ENCODE assay signal across 33 cellular contexts in the genomic region with DNA sequence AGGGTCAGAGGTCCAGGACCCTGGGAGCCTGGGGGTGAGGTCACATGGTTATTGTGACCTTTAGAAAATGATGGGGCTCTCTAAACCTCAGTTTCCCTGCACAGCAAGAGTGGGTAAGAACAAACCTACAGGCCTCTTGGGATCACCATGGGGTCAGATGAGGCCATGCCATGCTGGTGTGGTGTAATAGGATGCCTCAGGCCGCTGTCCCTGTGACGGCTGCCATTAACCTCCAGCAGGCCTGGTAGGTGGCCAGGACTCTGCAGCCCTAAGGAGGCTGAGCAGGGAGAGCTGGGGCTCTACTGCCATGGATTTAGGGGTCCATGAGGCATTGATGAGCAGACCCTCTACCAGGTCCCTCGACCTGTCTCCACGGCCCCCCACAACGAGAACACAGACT.
"Had no signal": no experiment of that assay in that cellular context is flagged by ENCODE, and none has a peak within 500 bp of the region (broad histone marks: within the 10 kb centered on the region; RNA-seq: fewer than 3 reads in every experiment).

No MANE protein-coding gene starts in this region.

- H3K9me3 ChIP-seq: adrenal gland, body of pancreas, esophagus muscularis mucosa, gastroesophageal sphincter had no signal

- H3K9me3 Mint-ChIP-seq: activated B cell treated with CpG ODN at 0.5 μM for 24 hours; activated CD8-positive, alpha-beta T cell treated with anti-CD3 and anti-CD28 coated beads for 36 hours; activated naive CD4-positive, alpha-beta T cell treated with anti-CD3 and anti-CD28 coated beads for 36 hours; activated naive CD4-positive, alpha-beta T cell treated with anti-CD3 and anti-CD28 coated beads, Interleukin-2, amount 50 U/mL, for 24 hours; activated naive CD8-positive, alpha-beta T cell treated with anti-CD3 and anti-CD28 coated beads for 36 hours; activated naive CD8-positive, alpha-beta T cell treated with anti-CD3 and anti-CD28 coated beads, Interleukin-2, amount 50 U/mL, for 24 hours; activated T-cell treated with anti-CD3 and anti-CD28 coated beads, Interleukin-2, amount 50 U/mL, for 4 hours; activated T-helper 2 cell treated with anti-CD3 and anti-CD28 coated beads, Interferon-gamma antibody, Interleukin-2, Interleukin-4, amounts not matched to agents 10 μg/mL and 5 μg/mL and 100 μg/mL, durations not matched to agents 14 hours and 24 hours and 36 hours; effector memory CD8-positive, alpha-beta T cell; T-helper 2 cell treated with Interferon-gamma antibody and Interleukin-4, amounts not matched to agents 5 μg/mL and 100 μg/mL, for 36 hours had no signal

- DNase-seq: activated B cell treated with CpG ODN at 0.5 μM for 24 hours; activated CD4-positive, alpha-beta T cell treated with anti-CD3 and anti-CD28 coated beads for 48 hours; activated CD4-positive, alpha-beta T cell treated with anti-CD3 and anti-CD28 coated beads, Interleukin-2, amount 50 U/mL, for 1 hour; activated CD4-positive, alpha-beta T cell treated with anti-CD3 and anti-CD28 coated beads, Interleukin-2, amount 50 U/mL, for 48 hours; activated CD8-positive, alpha-beta memory T cell treated with anti-CD3 and anti-CD28 coated beads for 24 hours; activated CD8-positive, alpha-beta T cell treated with anti-CD3 and anti-CD28 coated beads for 36 hours; activated effector memory CD4-positive, alpha-beta T cell treated with anti-CD3 and anti-CD28 coated beads, Interleukin-2, amount 50 U/mL, for 16 hours; activated naive CD4-positive, alpha-beta T cell treated with anti-CD3 and anti-CD28 coated beads for 36 hours; activated naive CD8-positive, alpha-beta T cell treated with anti-CD3 and anti-CD28 coated beads for 36 hours; activated naive CD8-positive, alpha-beta T cell treated with anti-CD3 and anti-CD28 coated beads, Interleukin-2, amount 50 U/mL, for 24 hours; activated T-cell treated with anti-CD3 and anti-CD28 coated beads, Interleukin-2, amount 50 U/mL, for 4 hours; adrenal gland; amygdala; aorta; body of pancreas; caudate nucleus; cortex of kidney; dermis blood vessel endothelial cell; effector CD4-positive, alpha-beta T cell; effector memory CD8-positive, alpha-beta T cell; erythroblast; foreskin keratinocyte; T-helper 1 cell; T-helper 17 cell; T1000; WERI-Rb-1 had no signal

- H3K4me3 ChIP-seq: adrenal gland, body of pancreas, esophagus muscularis mucosa, gastroesophageal sphincter had no signal

- H3K27ac Mint-ChIP-seq: activated B cell treated with CpG ODN at 0.5 μM for 24 hours; activated CD8-positive, alpha-beta T cell treated with anti-CD3 and anti-CD28 coated beads for 36 hours; activated naive CD4-positive, alpha-beta T cell treated with anti-CD3 and anti-CD28 coated beads for 36 hours; activated naive CD4-positive, alpha-beta T cell treated with anti-CD3 and anti-CD28 coated beads, Interleukin-2, amount 50 U/mL, for 24 hours; activated naive CD8-positive, alpha-beta T cell treated with anti-CD3 and anti-CD28 coated beads for 36 hours; activated naive CD8-positive, alpha-beta T cell treated with anti-CD3 and anti-CD28 coated beads, Interleukin-2, amount 50 U/mL, for 24 hours; activated T-helper 2 cell treated with anti-CD3 and anti-CD28 coated beads, Interferon-gamma antibody, Interleukin-2, Interleukin-4, amounts not matched to agents 10 μg/mL and 5 μg/mL and 100 μg/mL, durations not matched to agents 14 hours and 24 hours and 36 hours; effector memory CD8-positive, alpha-beta T cell; T-helper 17 cell; T-helper 2 cell treated with Interferon-gamma antibody and Interleukin-4, amounts not matched to agents 5 μg/mL and 100 μg/mL, for 36 hours had no signal

- H3K4me1 Mint-ChIP-seq: activated B cell treated with CpG ODN at 0.5 μM for 24 hours; activated naive CD8-positive, alpha-beta T cell treated with anti-CD3 and anti-CD28 coated beads for 36 hours; activated naive CD8-positive, alpha-beta T cell treated with anti-CD3 and anti-CD28 coated beads, Interleukin-2, amount 50 U/mL, for 24 hours had no signal

- ATAC-seq: activated CD4-positive, CD25-positive, alpha-beta regulatory T cell treated with anti-CD3 and anti-CD28 coated beads, Interleukin-2, amount 50 U/mL, for 24 hours; activated CD8-positive, alpha-beta T cell treated with anti-CD3 and anti-CD28 coated beads for 36 hours; activated naive CD8-positive, alpha-beta T cell treated with anti-CD3 and anti-CD28 coated beads, Interleukin-2, amount 50 U/mL, for 24 hours; activated T-cell treated with anti-CD3 and anti-CD28 coated beads, Interleukin-2, amount 50 U/mL, for 4 hours; body of pancreas; effector memory CD8-positive, alpha-beta T cell; foreskin keratinocyte; gastroesophageal sphincter; T-helper 17 cell had no signal

- H3K4me3 Mint-ChIP-seq: activated B cell treated with CpG ODN at 0.5 μM for 24 hours; activated CD8-positive, alpha-beta T cell treated with anti-CD3 and anti-CD28 coated beads for 36 hours; activated naive CD4-positive, alpha-beta T cell treated with anti-CD3 and anti-CD28 coated beads for 36 hours; activated naive CD4-positive, alpha-beta T cell treated with anti-CD3 and anti-CD28 coated beads, Interleukin-2, amount 50 U/mL, for 24 hours; activated naive CD8-positive, alpha-beta T cell treated with anti-CD3 and anti-CD28 coated beads for 36 hours; activated naive CD8-positive, alpha-beta T cell treated with anti-CD3 and anti-CD28 coated beads, Interleukin-2, amount 50 U/mL, for 24 hours; activated T-cell treated with anti-CD3 and anti-CD28 coated beads, Interleukin-2, amount 50 U/mL, for 4 hours; effector memory CD8-positive, alpha-beta T cell; T-helper 17 cell; T-helper 2 cell treated with Interferon-gamma antibody and Interleukin-4, amounts not matched to agents 5 μg/mL and 100 μg/mL, for 36 hours had no signal

- H3K27me3 ChIP-seq: body of pancreas had no signal

- H3K27ac ChIP-seq: adrenal gland, body of pancreas, esophagus muscularis mucosa, foreskin keratinocyte, gastroesophageal sphincter, WERI-Rb-1 had no signal

- H3K36me3 Mint-ChIP-seq: activated naive CD4-positive, alpha-beta T cell treated with anti-CD3 and anti-CD28 coated beads, Interleukin-2, amount 50 U/mL, for 24 hours; activated naive CD8-positive, alpha-beta T cell treated with anti-CD3 and anti-CD28 coated beads for 36 hours had no signal

- FAIRE-seq: colon had no signal

- H3K36me3 ChIP-seq: adrenal gland, esophagus muscularis mucosa, gastroesophageal sphincter, WERI-Rb-1 had no signal

- H3K4me1 ChIP-seq: body of pancreas, foreskin keratinocyte had no signal
